In the genomic region with DNA sequence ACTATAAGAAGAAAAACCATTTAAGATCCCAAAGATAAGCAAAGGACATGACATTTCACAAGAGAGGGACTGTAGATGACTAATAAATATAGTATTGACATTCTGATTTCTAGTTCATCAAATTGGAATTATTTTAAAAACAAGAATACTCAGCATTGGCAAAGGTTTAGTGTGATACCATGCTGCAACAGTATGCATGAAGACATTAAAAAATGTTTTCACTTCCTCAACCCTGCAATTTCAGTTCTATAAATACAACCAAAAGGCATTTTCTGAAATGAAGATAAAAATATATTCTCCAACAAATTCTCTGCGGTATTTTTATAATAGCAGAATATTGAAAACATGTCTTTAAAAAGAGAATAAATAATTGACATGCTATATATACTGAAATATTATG, we compare ENCODE assay signal across 19 cellular contexts. TPM values are rescaled to one million over a fixed set of nuclear protein-coding genes. Genes with fewer than 3 reads are reported as not detected.
DNase-seq lines count a peak whose midpoint lies in the region; ATAC-seq and TF ChIP-seq lines count a peak whose summit lies in the region.
"Had no signal": no experiment of that assay in that cellular context is flagged by ENCODE, and none has a peak within 500 bp of the region (broad histone marks: within the 10 kb centered on the region; RNA-seq: fewer than 3 reads in every experiment).

No MANE protein-coding gene starts in this region.

- intact Hi-C loops in OCI-LY7 (cut with micrococcal nuclease; ENCODE audit: unreplicated experiment) = no loop called here
- intact Hi-C loops in ascending aorta (cut with DNase I) = no loop called here

- no peaks in the 10 kb centered on the region for H3K9me3 Mint-ChIP-seq in naive B cell
- H3K9me3 Mint-ChIP-seq: GM23338 had no signal

- no peak overlapping the region for H2AFZ ChIP-seq in MM.1S (ENCODE audit: low read length)
- peak overlapping the region; percentile 41; the same call in 1 of the 2 replicates for H2AFZ ChIP-seq in OCI-LY7 (ENCODE audit: low read length)
- H2AFZ ChIP-seq: GM23338 had no signal

- peaks cover 17% of the 10 kb centered on the region for H3K27me3 ChIP-seq in DOHH2 (ENCODE audit: control insufficient read depth, low read length)
- no peaks in the 10 kb centered on the region for H3K27me3 ChIP-seq in MM.1S (replicated peaks; ENCODE audit: insufficient read depth, low read length)
- H3K27me3 ChIP-seq in ascending aorta = no peaks in the 10 kb centered on the region

- no peaks in the 10 kb centered on the region for H4K20me1 ChIP-seq in DOHH2 (ENCODE audit: control insufficient read depth, insufficient read depth, low read depth, low read length)
- no peaks in the 10 kb centered on the region for H4K20me1 ChIP-seq in MM.1S (ENCODE audit: insufficient read depth, low read length)
- H4K20me1 ChIP-seq in OCI-LY7 (ENCODE audit: insufficient read depth, low read length) = no peaks in the 10 kb centered on the region

- TF ChIP-seq CTCF in DOHH2 (IDR thresholded peaks at IDR 0.05; ENCODE audit: low read depth, low read length, poor library complexity, severe bottlenecking) = no peak
- TF ChIP-seq CTCF in MM.1S (IDR thresholded peaks at IDR 0.05; ENCODE audit: low read length) = no peak
- no peak for TF ChIP-seq CTCF in OCI-LY7 (conservative IDR thresholded peaks at IDR 0.05; ENCODE audit: low read length)
- no peak for TF ChIP-seq CTCF in ascending aorta (IDR thresholded peaks at IDR 0.05)

- CTCF ChIA-PET in OCI-LY7 (lab: Charles Lee; ENCODE audit: unreplicated experiment) = no interaction called here

- peak overlapping the region in 5 of 6 donors; percentile 19 to 100 (median 88) for H3K27ac Mint-ChIP-seq in naive B cell
- H3K27ac Mint-ChIP-seq: GM23338 had no signal

- no TSS peak for BruUV-seq in OCI-LY7 (replicated peaks; lab: Mats Ljungman, UMichigan)

- H3K4me1 Mint-ChIP-seq in naive B cell = peaks cover 38 to 79% (median 53%) of the 10 kb centered on the region in 3 donors

- H3K27ac ChIP-seq in DOHH2 (ENCODE audit: low read depth, low read length) (no peak overlapping the region), MM.1S (ENCODE audit: low read length) (peak overlapping the region; percentile 13; the same call in 1 of the 2 replicates), OCI-LY7 (ENCODE audit: low read depth, low read length, poor library complexity, severe bottlenecking) (peak overlapping the region; percentile 88), ascending aorta (no peak overlapping the region)
- H3K27ac ChIP-seq: C4-2B had no signal

- 0 out of 2 replicates have a peak, but pooled peaks cover 4% of the 10 kb centered on the region for H3F3A ChIP-seq in DOHH2 (ENCODE audit: control insufficient read depth, insufficient read depth)
- peaks cover 8% of the 10 kb centered on the region; the same call in 1 of the 2 replicates for H3F3A ChIP-seq in MM.1S (ENCODE audit: insufficient read depth, low read length)

- H3K9me3 ChIP-seq in DOHH2 (ENCODE audit: control insufficient read depth, insufficient read depth, low read length) = no peaks in the 10 kb centered on the region
- no peaks in the 10 kb centered on the region for H3K9me3 ChIP-seq in MM.1S (replicated peaks; ENCODE audit: insufficient read depth, low read length)
- H3K9me3 ChIP-seq in OCI-LY7 (ENCODE audit: low read length) = no peaks in the 10 kb centered on the region
- H3K9me3 ChIP-seq in ascending aorta = no peaks in the 10 kb centered on the region

- no peak overlapping the region for H3K9ac ChIP-seq in MM.1S (ENCODE audit: low read length)

- no peaks in the 10 kb centered on the region for H3K36me3 Mint-ChIP-seq in naive B cell

- H3K9me2 ChIP-seq in DOHH2 (replicated peaks; ENCODE audit: control insufficient read depth, low read length) (no peaks in the 10 kb centered on the region), MM.1S (replicated peaks; ENCODE audit: insufficient read depth, low read length) (no peaks in the 10 kb centered on the region), OCI-LY7 (ENCODE audit: insufficient read depth, low read length) (no peaks in the 10 kb centered on the region)

- peak overlapping the region in 7 of 8 donors; percentile 64 to 99 (median 74) for H3K4me3 Mint-ChIP-seq in naive B cell
- H3K4me3 Mint-ChIP-seq: GM23338 had no signal

- H3K4me1 ChIP-seq in DOHH2 (ENCODE audit: control insufficient read depth, low read length) = peaks cover 62% of the 10 kb centered on the region
- H3K4me1 ChIP-seq in MM.1S (ENCODE audit: low read length) = peaks cover 16% of the 10 kb centered on the region
- peaks cover 36% of the 10 kb centered on the region for H3K4me1 ChIP-seq in OCI-LY7 (ENCODE audit: insufficient read depth, low read length, poor library complexity, severe bottlenecking)
- H3K4me1 ChIP-seq in ascending aorta = peaks cover 5 to 12% of the 10 kb centered on the region in 2 donors

- peaks cover 13% of the 10 kb centered on the region for H3K79me2 ChIP-seq in DOHH2 (ENCODE audit: control insufficient read depth, low read length)
- no peaks in the 10 kb centered on the region for H3K79me2 ChIP-seq in MM.1S (ENCODE audit: low read length)
- peaks cover 4% of the 10 kb centered on the region; the same call in 1 of the 2 replicates for H3K79me2 ChIP-seq in OCI-LY7 (ENCODE audit: insufficient read depth, low read depth, low read length)

- POLR2A ChIA-PET in OCI-LY7 (lab: Charles Lee) = interaction anchor here (0.7 to 1.4 kb wide), 4 partner anchors 28 to 394 kb away, joined by 3 to 4 read pairs (median 4); a partner anchor contains a TSS

- ATAC-seq in naive B cell (ENCODE audit: low read depth in 2 of 2) (no peak), GM21786 (IDR thresholded peaks at IDR 0.05; ENCODE audit: unreplicated experiment) (no peak), HG02885 (IDR thresholded peaks at IDR 0.05; ENCODE audit: poor library complexity, unreplicated experiment) (no peak)
- ATAC-seq: GM23338 had no signal

- DNase-seq in MM.1S = no peak
- peak; percentile 28 for DNase-seq in OCI-LY7 (ENCODE audit: low spot score)
- no peak for DNase-seq in naive B cell
- no peak for DNase-seq in ascending aorta (ENCODE audit: low spot score in 2 of 2)
- DNase-seq: DMS79 treated with DMSO at 0.1 percent for 48 hours; HCEC 1CT; KG1; NCI-H1105; NCI-H1694; NCI-H2081 treated with DMSO at 0.1 percent for 48 hours; NCI-H446 treated with DMSO at 0.1 percent for 48 hours; NCI-H69; NK-92 treated with Interleukin-12 subunit alpha and Interleukin-12 subunit beta, amount 100 ng/mL, for 24 hours; T-helper 2 cell had no signal

- no peaks in the 10 kb centered on the region for H3K27me3 Mint-ChIP-seq in naive B cell

- H3K36me3 ChIP-seq in DOHH2 (ENCODE audit: control insufficient read depth, low read length) (peaks cover 10% of the 10 kb centered on the region; the same call in 1 of the 2 replicates), MM.1S (replicated peaks; ENCODE audit: insufficient read depth, low read length) (no peaks in the 10 kb centered on the region), OCI-LY7 (ENCODE audit: insufficient read depth, low read length) (no peaks in the 10 kb centered on the region), ascending aorta (no peaks in the 10 kb centered on the region)

- H3K4me2 ChIP-seq in DOHH2 (ENCODE audit: low read length) = peak overlapping the region; percentile 100; the same call in 1 of the 2 replicates
- peak overlapping the region; percentile 33; the same call in 1 of the 2 replicates for H3K4me2 ChIP-seq in MM.1S (ENCODE audit: low read depth, low read length)
- peak overlapping the region; percentile 84 for H3K4me2 ChIP-seq in OCI-LY7 (ENCODE audit: low read length)
- H3K4me2 ChIP-seq: GM23338 had no signal

- no peak overlapping the region for H3K4me3 ChIP-seq in DOHH2 (ENCODE audit: low read length)
- no peak overlapping the region for H3K4me3 ChIP-seq in MM.1S (ENCODE audit: low read length)
- H3K4me3 ChIP-seq in OCI-LY7 (ENCODE audit: low read depth, low read length, poor library complexity, severe bottlenecking) = peak overlapping the region; percentile 82
- no peak overlapping the region for H3K4me3 ChIP-seq in ascending aorta
- H3K4me3 ChIP-seq: GM23338 had no signal

RNA-seq across cellular contexts. Expression of a gene that starts 2.1 kb away (rescaled TPM):
- 3.2 and 5.5 TPM in 2 replicates for total RNA-seq in OCI-LY7 (2014; rRNA removed; shearing (Covaris generic))
- total RNA-seq in OCI-LY7 (2022) = 20.7 and 22.5 TPM in 2 replicates
- polyA plus RNA-seq in naive B cell (ENCODE audit: low read depth in 6 of 6) = 1 to 10 TPM; 3.7 to 8.8 (median 7.6) TPM
- total RNA-seq in ascending aorta = 10.3 TPM

RNA-seq across cellular contexts. Expression of a gene that starts 2.2 kb away (rescaled TPM):
- total RNA-seq in OCI-LY7 (2014; rRNA removed; shearing (Covaris generic)) = 55.5 and 64.7 TPM in 2 replicates
- total RNA-seq in OCI-LY7 (2022) (82.5 and 89.5 TPM in 2 replicates), ascending aorta (5.5 TPM)
- polyA plus RNA-seq in naive B cell (ENCODE audit: low read depth in 6 of 6) = 10 to 100 TPM; 40.8 to 79.4 (median 47.8) TPM

RNA-seq across cellular contexts. Expression of a gene that starts 22.4 kb away (rescaled TPM):
- 1.3 and 2.3 TPM in 2 replicates for total RNA-seq in OCI-LY7 (2014; rRNA removed; shearing (Covaris generic))
- total RNA-seq in OCI-LY7 (2022) = 5.4 and 7.7 TPM in 2 replicates
- 1 to 10 TPM in 4 of 6 donors, under 1 TPM in 1, not detected in 1; 0.97 to 2.1 (median 1.7) TPM for polyA plus RNA-seq in naive B cell (ENCODE audit: low read depth in 6 of 6)
- total RNA-seq in ascending aorta = 9.5 TPM

RNA-seq across cellular contexts. Expression of a gene that starts 35.5 kb away (rescaled TPM):
- total RNA-seq in OCI-LY7 (2014; rRNA removed; shearing (Covaris generic)) = 29.2 and 38.7 TPM in 2 replicates
- 43.1 and 44.5 TPM in 2 replicates for total RNA-seq in OCI-LY7 (2022)
- polyA plus RNA-seq in naive B cell (ENCODE audit: low read depth in 6 of 6) = 10 to 100 TPM in 2 of 6 donors, 1 to 10 TPM in 4; 5.5 to 16.5 (median 8.3) TPM
- total RNA-seq in ascending aorta = 79.4 TPM

RNA-seq across cellular contexts. Expression of a gene that starts 38.9 kb away (rescaled TPM):
- 70.7 and 70.8 TPM in 2 replicates for total RNA-seq in OCI-LY7 (2014; rRNA removed; shearing (Covaris generic))
- 68.8 and 83.8 TPM in 2 replicates for total RNA-seq in OCI-LY7 (2022)
- polyA plus RNA-seq in naive B cell (ENCODE audit: low read depth in 6 of 6) = 10 to 100 TPM; 30.0 to 46.1 (median 41.3) TPM
- total RNA-seq in ascending aorta = 18.1 TPM

Comparison
In these comparisons a context has a peak if more than half of its experiments do, and no peak if none do; other contexts are left out.
1. H3K27ac ChIP-seq: peak in MM.1S (single experiment) and OCI-LY7 (single experiment); none in DOHH2 (single experiment) and ascending aorta (0 of 2).
2. H3K4me2 ChIP-seq: peak in every context shown above with its lines; median percentile 100 in DOHH2; 84 in OCI-LY7; 33 in MM.1S.